16 cellular contexts compared by ENCODE assay signal in genomic region chr5:119346404-119346803, GRCh38. TPM values are rescaled to one million over a fixed set of nuclear protein-coding genes. Genes with fewer than 3 reads are reported as not detected.
DNase-seq lines count a peak whose midpoint lies in the region; ATAC-seq lines count a peak whose summit lies in the region.
"Had no signal": no experiment of that assay in that cellular context is flagged by ENCODE, and none has a peak within 500 bp of the region (broad histone marks: within the 10 kb centered on the region; RNA-seq: fewer than 3 reads in every experiment).

No MANE protein-coding gene starts in this region.

- H3K36me3 ChIP-seq in Karpas-422 (ENCODE audit: insufficient read depth, low read length): peaks cover 12% of the 10 kb centered on the region; the same call in 1 of the 2 replicates
- H3K36me3 ChIP-seq: Peyer's patch, right atrium auricular region had no signal

- peak overlapping the region; percentile 52; the same call in 1 of the 2 replicates for H3K9ac ChIP-seq in Karpas-422 (ENCODE audit: low read length)

- no peaks in the 10 kb centered on the region for H3K9me3 Mint-ChIP-seq in activated naive CD4-positive, alpha-beta T cell treated with anti-CD3 and anti-CD28 coated beads, Interleukin-2, amount 10 ng/mL, durations not matched to agents 7 days and 5 days
- peaks cover 3% of the 10 kb centered on the region for H3K9me3 Mint-ChIP-seq in activated naive CD8-positive, alpha-beta T cell treated with anti-CD3 and anti-CD28 coated beads for 36 hours
- H3K9me3 Mint-ChIP-seq in stimulated activated naive B cell treated with anti-CD40 and anti-IgM and Interleukin-4, amounts not matched to agents 10 μg/mL and 1 μg/mL and 100 μg/mL, for 72 hours: peaks cover 0 to 2% of the 10 kb centered on the region in 2 donors
- H3K9me3 Mint-ChIP-seq: brain had no signal

- no peaks in the 10 kb centered on the region for H3K27me3 ChIP-seq in Karpas-422 (ENCODE audit: low read length)
- H3K27me3 ChIP-seq: Peyer's patch, right atrium auricular region had no signal

- H3K9me3 ChIP-seq in Karpas-422 (ENCODE audit: low read length): no peaks in the 10 kb centered on the region; the same call in 1 of the 2 replicates
- H3K9me3 ChIP-seq: Peyer's patch, right atrium auricular region had no signal

- peaks cover 17% of the 10 kb centered on the region; the same call in 1 of the 2 replicates for H3K79me2 ChIP-seq in Karpas-422 (ENCODE audit: low read length)

- H3K4me3 Mint-ChIP-seq in activated naive CD4-positive, alpha-beta T cell treated with anti-CD3 and anti-CD28 coated beads, Interleukin-2, amount 10 ng/mL, durations not matched to agents 7 days and 5 days: no peak overlapping the region
- no peak overlapping the region for H3K4me3 Mint-ChIP-seq in activated naive CD8-positive, alpha-beta T cell treated with anti-CD3 and anti-CD28 coated beads for 36 hours
- no peak overlapping the region for H3K4me3 Mint-ChIP-seq in stimulated activated naive B cell treated with anti-CD40 and anti-IgM and Interleukin-4, amounts not matched to agents 10 μg/mL and 1 μg/mL and 100 μg/mL, for 72 hours
- H3K4me3 Mint-ChIP-seq: brain had no signal

- peak overlapping the region; percentile 68 for H3K27ac ChIP-seq in Karpas-422 (ENCODE audit: low read length)
- H3K27ac ChIP-seq: dorsolateral prefrontal cortex, right atrium auricular region had no signal

- no peak for DNase-seq in activated naive CD4-positive, alpha-beta T cell treated with anti-CD3 and anti-CD28 coated beads, Interleukin-2, amount 10 ng/mL, durations not matched to agents 7 days and 5 days
- no peak for DNase-seq in activated naive CD4-positive, alpha-beta T cell (lab: John Stamatoyannopoulos, UW)
- DNase-seq in Karpas-422 (peak; percentile 54), GF-D8 (lab: John Stamatoyannopoulos, UW) (no peak), NCI-H226 (no peak)
- DNase-seq in activated naive CD8-positive, alpha-beta T cell treated with anti-CD3 and anti-CD28 coated beads for 36 hours: no peak
- no peak for DNase-seq in stimulated activated naive B cell treated with anti-CD40 and anti-IgM and Interleukin-4, amounts not matched to agents 10 μg/mL and 1 μg/mL and 100 μg/mL, for 72 hours
- DNase-seq: activated CD4-positive, CD25-positive, alpha-beta regulatory T cell treated with anti-CD3 and anti-CD28 coated beads, Interleukin-2, amount 50 U/mL, for 72 hours; activated effector memory CD4-positive, alpha-beta T cell treated with Interleukin-2 at 50 U/mL for 16 hours; dorsolateral prefrontal cortex; head of caudate nucleus; NCI-H2081 treated with DMSO at 0.1 percent for 48 hours; Peyer's patch had no signal

- H3K4me1 Mint-ChIP-seq in activated naive CD4-positive, alpha-beta T cell treated with anti-CD3 and anti-CD28 coated beads, Interleukin-2, amount 10 ng/mL, durations not matched to agents 7 days and 5 days: peaks cover 93% of the 10 kb centered on the region
- H3K4me1 Mint-ChIP-seq in activated naive CD8-positive, alpha-beta T cell treated with anti-CD3 and anti-CD28 coated beads for 36 hours: peaks cover 88% of the 10 kb centered on the region
- H3K4me1 Mint-ChIP-seq in stimulated activated naive B cell treated with anti-CD40 and anti-IgM and Interleukin-4, amounts not matched to agents 10 μg/mL and 1 μg/mL and 100 μg/mL, for 72 hours: peaks cover 56 to 92% of the 10 kb centered on the region in 2 donors

- ATAC-seq in stimulated activated naive B cell treated with anti-CD40 and anti-IgM and Interleukin-4, amounts not matched to agents 10 μg/mL and 1 μg/mL and 100 μg/mL, for 72 hours (replicated peaks): peak in 1 of 2 donors; percentile 8
- no peak for ATAC-seq in HG03139 (IDR thresholded peaks at IDR 0.05; ENCODE audit: unreplicated experiment)

- H3K27me3 Mint-ChIP-seq in activated naive CD4-positive, alpha-beta T cell treated with anti-CD3 and anti-CD28 coated beads, Interleukin-2, amount 10 ng/mL, durations not matched to agents 7 days and 5 days: no peaks in the 10 kb centered on the region
- no peaks in the 10 kb centered on the region for H3K27me3 Mint-ChIP-seq in activated naive CD8-positive, alpha-beta T cell treated with anti-CD3 and anti-CD28 coated beads for 36 hours
- no peaks in the 10 kb centered on the region for H3K27me3 Mint-ChIP-seq in stimulated activated naive B cell treated with anti-CD40 and anti-IgM and Interleukin-4, amounts not matched to agents 10 μg/mL and 1 μg/mL and 100 μg/mL, for 72 hours
- H3K27me3 Mint-ChIP-seq: brain had no signal

- H3K27ac Mint-ChIP-seq in activated naive CD4-positive, alpha-beta T cell treated with anti-CD3 and anti-CD28 coated beads, Interleukin-2, amount 10 ng/mL, durations not matched to agents 7 days and 5 days: peak overlapping the region; percentile 69
- peak overlapping the region; percentile 90 for H3K27ac Mint-ChIP-seq in activated naive CD8-positive, alpha-beta T cell treated with anti-CD3 and anti-CD28 coated beads for 36 hours
- H3K27ac Mint-ChIP-seq in stimulated activated naive B cell treated with anti-CD40 and anti-IgM and Interleukin-4, amounts not matched to agents 10 μg/mL and 1 μg/mL and 100 μg/mL, for 72 hours: peak overlapping the region; percentile 75
- H3K27ac Mint-ChIP-seq: brain had no signal

- H2AFZ ChIP-seq in Karpas-422 (ENCODE audit: low read length): peak overlapping the region; percentile 10; the same call in 1 of the 2 replicates

- peaks cover 76% of the 10 kb centered on the region for H3K36me3 Mint-ChIP-seq in activated naive CD4-positive, alpha-beta T cell treated with anti-CD3 and anti-CD28 coated beads, Interleukin-2, amount 10 ng/mL, durations not matched to agents 7 days and 5 days
- peaks cover 65% of the 10 kb centered on the region for H3K36me3 Mint-ChIP-seq in activated naive CD8-positive, alpha-beta T cell treated with anti-CD3 and anti-CD28 coated beads for 36 hours
- peaks cover 8 to 31% of the 10 kb centered on the region in 2 donors for H3K36me3 Mint-ChIP-seq in stimulated activated naive B cell treated with anti-CD40 and anti-IgM and Interleukin-4, amounts not matched to agents 10 μg/mL and 1 μg/mL and 100 μg/mL, for 72 hours
- H3K36me3 Mint-ChIP-seq: brain had no signal

- CTCF ChIA-PET in activated naive CD4-positive, alpha-beta T cell treated with anti-CD3 and anti-CD28 coated beads, Interleukin-2, amount 10 ng/mL, durations not matched to agents 7 days and 5 days (lab: Charles Lee): interaction anchor here (0.6 to 2.3 kb wide), 3 partner anchors 31 to 65 kb away, joined by 3 to 10 read pairs (median 6); no protein-coding TSS in a partner anchor

- peak overlapping the region; percentile 65 for H3K4me2 ChIP-seq in Karpas-422 (ENCODE audit: low read depth, low read length, poor library complexity, severe bottlenecking)

- H3K9me2 ChIP-seq in Karpas-422 (replicated peaks; ENCODE audit: insufficient read depth, low read length): no peaks in the 10 kb centered on the region

- no peaks in the 10 kb centered on the region for H4K20me1 ChIP-seq in Karpas-422 (ENCODE audit: insufficient read depth, low read depth, low read length)

- peak overlapping the region; percentile 29 for H3K4me3 ChIP-seq in Karpas-422 (ENCODE audit: low read length)
- H3K4me3 ChIP-seq: dorsolateral prefrontal cortex, Peyer's patch, right atrium auricular region had no signal

- peaks cover 85% of the 10 kb centered on the region for H3K4me1 ChIP-seq in Karpas-422 (ENCODE audit: low read length)
- H3K4me1 ChIP-seq: right atrium auricular region had no signal

RNA-seq across cellular contexts. Expression of gene TNFAIP8, which starts 9.4 kb away (rescaled TPM):
- total RNA-seq in Karpas-422 (2014; rRNA removed; shearing (Covaris generic); ENCODE audit: low replicate concordance): 34.5 and 58.7 TPM in 2 replicates
- total RNA-seq in activated naive CD8-positive, alpha-beta T cell treated with anti-CD3 and anti-CD28 coated beads for 36 hours: 100 to 1,000 TPM; 176 to 178 TPM
